ENCODE assay signal across 8 cellular contexts in the genomic region with DNA sequence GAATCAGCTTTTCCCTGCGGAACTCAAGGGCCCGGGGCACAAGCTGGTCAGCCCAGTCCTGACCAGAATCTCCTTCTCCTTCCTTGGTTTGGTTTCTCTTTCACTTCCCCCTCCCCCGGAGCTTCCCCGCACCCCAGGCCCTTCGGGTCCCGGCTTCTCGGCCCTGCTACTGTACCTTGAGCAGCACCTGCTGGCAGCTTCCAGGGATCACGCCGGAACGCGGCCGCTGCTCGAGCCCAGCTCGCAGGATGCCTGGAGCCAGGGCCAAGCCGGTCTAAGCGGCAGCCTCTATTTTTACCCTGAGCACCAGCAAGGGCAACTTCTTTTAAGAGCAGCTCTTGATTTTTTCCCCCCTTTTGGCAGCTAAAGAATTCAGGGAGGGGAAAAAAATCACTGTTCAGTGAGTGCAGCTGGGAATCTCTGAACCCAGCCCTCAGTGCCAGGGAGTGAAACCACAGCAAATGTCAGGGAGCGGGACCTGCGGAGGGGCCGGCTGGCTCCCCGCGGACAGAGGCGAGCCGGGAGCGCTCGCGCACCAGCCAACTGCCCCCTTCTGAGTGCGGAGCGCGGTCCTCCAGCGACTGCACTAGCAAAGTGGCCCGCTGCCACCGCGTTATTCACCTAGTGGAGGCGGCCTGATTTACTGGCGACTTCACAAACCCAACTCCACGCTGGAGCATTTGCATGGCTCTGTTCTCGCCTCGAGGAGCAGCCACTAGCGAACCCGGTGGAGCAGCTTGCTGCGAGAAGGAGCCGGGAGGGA. TPM values are rescaled to one million over a fixed set of nuclear protein-coding genes. Genes with fewer than 3 reads are reported as not detected.
DNase-seq lines count a peak whose midpoint lies in the region; ATAC-seq and TF ChIP-seq lines count a peak whose summit lies in the region.

No MANE protein-coding gene starts in this region.

- ATAC-seq in GM21529 (IDR thresholded peaks at IDR 0.05; ENCODE audit: unreplicated experiment) (peak; percentile 98), SK-N-SH treated with all-trans-retinoic acid at 6 μM for 48 hours (peak; percentile 91)

- H3K9me2 ChIP-seq in hepatocyte (replicated peaks; ENCODE audit: insufficient read depth), result no peaks in the 10 kb centered on the region

- H4K20me1 ChIP-seq in hepatocyte (ENCODE audit: insufficient read depth, poor library complexity, severe bottlenecking), result no peaks in the 10 kb centered on the region

- H3K4me2 ChIP-seq in hepatocyte, result peak overlapping the region; percentile 94

- H3K36me3 ChIP-seq in HUES64 (ENCODE audit: insufficient read depth, low read length) (no peaks in the 10 kb centered on the region), ascending aorta (no peaks in the 10 kb centered on the region), hepatocyte (replicated peaks; ENCODE audit: insufficient read depth, low read depth) (no peaks in the 10 kb centered on the region)

- under 1% methylated on average over 42 of the region's 42 CpGs for WGBS in HUES64
- 2% methylated on average over 38 of the region's 42 CpGs for WGBS in hepatocyte (ENCODE audit: low lambda C conversion rate, missing lambda C conversion rate)

- peaks cover 48% of the 10 kb centered on the region for H3K27me3 ChIP-seq in HUES64 (ENCODE audit: insufficient read depth, low read length)
- no peaks in the 10 kb centered on the region for H3K27me3 ChIP-seq in ascending aorta
- H3K27me3 ChIP-seq in hepatocyte, result peaks cover 10% of the 10 kb centered on the region

- DNase-seq in ELF-1 (ENCODE audit: low read depth, low spot score) (peak; percentile 93), ascending aorta (ENCODE audit: low spot score in 2 of 2) (peak; percentile 59 to 94), hepatocyte (ENCODE audit: low spot score) (peak; percentile 95), putamen (ENCODE audit: low spot score) (peak; percentile 76)
- no peak for DNase-seq in effector CD8-positive, alpha-beta T cell (lab: John Stamatoyannopoulos, UW)

- no peak overlapping the region for H3K27ac ChIP-seq in HUES64 (ENCODE audit: low read depth, low read length)
- peak overlapping the region; percentile 83 to 88 for H3K27ac ChIP-seq in ascending aorta
- H3K27ac ChIP-seq in hepatocyte, result peak overlapping the region; percentile 81

- 0 out of 2 replicates have a peak overlapping the region, but pooled peaks have one; percentile 6 for H3K9ac ChIP-seq in HUES64 (ENCODE audit: low read depth, low read length)

- H3K4me3 ChIP-seq in HUES64 (ENCODE audit: low read length) (peak overlapping the region; percentile 52), ascending aorta (peak overlapping the region; percentile 60 to 65), hepatocyte (peak overlapping the region; percentile 38)

- H3K4me1 ChIP-seq in HUES64 (ENCODE audit: insufficient read depth, low read length) (peaks cover 26% of the 10 kb centered on the region), ascending aorta (peaks cover 0 to 22% of the 10 kb centered on the region in 2 donors), hepatocyte (ENCODE audit: insufficient read depth) (peaks cover 5% of the 10 kb centered on the region)

- no peaks in the 10 kb centered on the region for H3K9me3 ChIP-seq in HUES64 (ENCODE audit: insufficient read depth, low read depth, low read length)
- no peaks in the 10 kb centered on the region for H3K9me3 ChIP-seq in ascending aorta
- no peaks in the 10 kb centered on the region for H3K9me3 ChIP-seq in hepatocyte (ENCODE audit: low read depth)

- TF ChIP-seq CTCF in ascending aorta (IDR thresholded peaks at IDR 0.05) (peak; percentile 62 to 80 (median 78)), hepatocyte (IDR thresholded peaks at IDR 0.05; ENCODE audit: poor library complexity) (peak; percentile 92)

- no peaks in the 10 kb centered on the region for H3K79me2 ChIP-seq in hepatocyte

- intact Hi-C loops in ascending aorta (cut with DNase I), result loop anchor here (5.0 to 10.0 kb wide), 4 partner anchors 518 to 1750 kb away; a partner anchor contains a TSS

- H2AFZ ChIP-seq in hepatocyte, result peak overlapping the region; percentile 82

TF ChIP-seq in SK-N-SH treated with all-trans-retinoic acid at 6 μM for 48 hours, 23 proteins besides CTCF, POLR2A, EP300 and RAD21:
- TF ChIP-seq TCF4 (CRISPR knock-in tag; IDR thresholded peaks at IDR 0.05; ENCODE audit: borderline replicate concordance), result no peak; the same call in 1 of the 2 replicates
- peak; percentile 22; the same call in 1 of the 2 replicates for TF ChIP-seq ZNF70 (CRISPR knock-in tag; IDR thresholded peaks at IDR 0.05)
- 0 out of 2 replicates have a peak, but pooled peaks have one; percentile 45 for TF ChIP-seq GLIS3 (CRISPR knock-in tag; IDR thresholded peaks at IDR 0.05)
- no peak for TF ChIP-seq RARB (CRISPR knock-in tag; IDR thresholded peaks at IDR 0.05)
- TF ChIP-seq SNAI2 (CRISPR knock-in tag; IDR thresholded peaks at IDR 0.05), result peak; percentile 52; the same call in 1 of the 2 replicates
- TF ChIP-seq OSR1 (CRISPR knock-in tag; IDR thresholded peaks at IDR 0.05), result no peak
- TF ChIP-seq ZFP3 (CRISPR knock-in tag; IDR thresholded peaks at IDR 0.05), result no peak; the same call in 1 of the 2 replicates
- TF ChIP-seq, protein P1, sequence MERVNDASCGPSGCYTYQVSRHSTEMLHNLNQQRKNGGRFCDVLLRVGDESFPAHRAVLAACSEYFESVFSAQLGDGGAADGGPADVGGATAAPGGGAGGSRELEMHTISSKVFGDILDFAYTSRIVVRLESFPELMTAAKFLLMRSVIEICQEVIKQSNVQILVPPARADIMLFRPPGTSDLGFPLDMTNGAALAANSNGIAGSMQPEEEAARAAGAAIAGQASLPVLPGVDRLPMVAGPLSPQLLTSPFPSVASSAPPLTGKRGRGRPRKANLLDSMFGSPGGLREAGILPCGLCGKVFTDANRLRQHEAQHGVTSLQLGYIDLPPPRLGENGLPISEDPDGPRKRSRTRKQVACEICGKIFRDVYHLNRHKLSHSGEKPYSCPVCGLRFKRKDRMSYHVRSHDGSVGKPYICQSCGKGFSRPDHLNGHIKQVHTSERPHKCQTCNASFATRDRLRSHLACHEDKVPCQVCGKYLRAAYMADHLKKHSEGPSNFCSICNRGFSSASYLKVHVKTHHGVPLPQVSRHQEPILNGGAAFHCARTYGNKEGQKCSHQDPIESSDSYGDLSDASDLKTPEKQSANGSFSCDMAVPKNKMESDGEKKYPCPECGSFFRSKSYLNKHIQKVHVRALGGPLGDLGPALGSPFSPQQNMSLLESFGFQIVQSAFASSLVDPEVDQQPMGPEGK (CRISPR knock-in tag; IDR thresholded peaks at IDR 0.05; ENCODE audit: borderline replicate concordance), result no peak
- no peak for TF ChIP-seq ESRRG (CRISPR knock-in tag; IDR thresholded peaks at IDR 0.05)
- TF ChIP-seq BACH2 (CRISPR knock-in tag; IDR thresholded peaks at IDR 0.05; ENCODE audit: borderline replicate concordance), result 0 out of 2 replicates have a peak, but pooled peaks have one; percentile 39

RNA-seq across cellular contexts. Expression of a gene that starts 2.4 kb away (rescaled TPM):
- polyA plus RNA-seq in HUES64 (2013, experiment 1 of 2), result 0.35 TPM
- polyA plus RNA-seq in HUES64 (2013, experiment 2 of 2), result 0.38 TPM
- total RNA-seq in ascending aorta (41.5 TPM), hepatocyte (8.2 and 10.8 TPM in 2 replicates)
- polyA plus RNA-seq in hepatocyte, result 7.0 and 9.4 TPM in 2 replicates
